Comparison of ENCODE assay signal across 8 cellular contexts in genomic region chr6:117548797-117549301, GRCh38. TPM values are rescaled to one million over a fixed set of nuclear protein-coding genes. Genes with fewer than 3 reads are reported as not detected.
A peak's percentile ranks its signal among the peaks of the same experiment; 100 is the strongest.
DNase-seq lines count a peak whose midpoint lies in the region; ATAC-seq and TF ChIP-seq lines count a peak whose summit lies in the region.

No MANE protein-coding gene starts in this region.

- H3K4me1 ChIP-seq in A673 (ENCODE audit: insufficient read depth, low read length, poor library complexity, severe bottlenecking) (no peaks in the 10 kb centered on the region), HCT116 (ENCODE audit: control insufficient read depth in 1 of 2, insufficient read depth in 2 of 2, low read length in 2 of 2) (peaks cover 20 to 30% of the 10 kb centered on the region in 2 experiments)

- no TSS peak for BruUV-seq in A673 (replicated peaks; lab: Mats Ljungman, UMichigan)
- BruUV-seq in HCT116 (replicated peaks; lab: Mats Ljungman, UMichigan), result no TSS peak

- DNase-seq in A673 (ENCODE audit: low spot score) (peak; percentile 29), HCT116 (ENCODE audit: low read depth, low spot score) (no peak), hepatic stellate cell (ENCODE audit: low spot score) (peak; percentile 32), WERI-Rb-1 (no peak), NCI-H128 (lab: John Stamatoyannopoulos, UW; ENCODE audit: unreplicated experiment) (no peak)
- DNase-seq in activated CD4-positive, alpha-beta T cell treated with anti-CD3 and anti-CD28 coated beads, Interleukin-2, amount 10 ng/mL, durations not matched to agents 7 days and 5 days, result peak; percentile 32

- no peak for TF ChIP-seq POLR2A in HCT116 (IDR thresholded peaks at IDR 0.05; ENCODE audit: borderline replicate concordance, extremely low read depth, insufficient read depth, insufficient read length)

- no peak for TF ChIP-seq CTCF in A673 (conservative IDR thresholded peaks at IDR 0.05; ENCODE audit: low read depth, low read length)
- no peak for TF ChIP-seq CTCF in HCT116 (IDR thresholded peaks at IDR 0.05 in 2 of 3, conservative IDR thresholded peaks at IDR 0.05 in 1 of 3; ENCODE audit: borderline replicate concordance in 1 of 3, insufficient read depth in 1 of 3, low read depth in 2 of 3, low read length in 2 of 3)
- no peak for TF ChIP-seq CTCF in WERI-Rb-1 (IDR thresholded peaks at IDR 0.05; ENCODE audit: low read depth, low read length)

- peak overlapping the region; percentile 39 for H3K4me2 ChIP-seq in HCT116 (ENCODE audit: low read length)

- peaks cover 42% of the 10 kb centered on the region for H3K4me1 Mint-ChIP-seq in activated CD4-positive, alpha-beta T cell treated with anti-CD3 and anti-CD28 coated beads, Interleukin-2, amount 10 ng/mL, durations not matched to agents 7 days and 5 days

- no peaks in the 10 kb centered on the region for H4K20me1 ChIP-seq in HCT116 (ENCODE audit: insufficient read depth)

- no peaks in the 10 kb centered on the region for H3K27me3 ChIP-seq in A673 (replicated peaks; ENCODE audit: insufficient read depth, low read depth, low read length, poor library complexity)
- H3K27me3 ChIP-seq in HCT116 (ENCODE audit: insufficient read depth, low read length), result no peaks in the 10 kb centered on the region
- H3K27me3 ChIP-seq in WERI-Rb-1 (ENCODE audit: insufficient read depth, low read depth, severe bottlenecking), result no peaks in the 10 kb centered on the region

- H2AFZ ChIP-seq in HCT116 (ENCODE audit: low read depth, low read length, poor library complexity, severe bottlenecking), result no peak overlapping the region

- no peaks in the 10 kb centered on the region for H3K9me3 Mint-ChIP-seq in activated CD4-positive, alpha-beta T cell treated with anti-CD3 and anti-CD28 coated beads, Interleukin-2, amount 10 ng/mL, durations not matched to agents 7 days and 5 days

- no peaks in the 10 kb centered on the region for H3K79me2 ChIP-seq in HCT116 (ENCODE audit: insufficient read depth, low read length)

- H3K27ac Mint-ChIP-seq in activated CD4-positive, alpha-beta T cell treated with anti-CD3 and anti-CD28 coated beads, Interleukin-2, amount 10 ng/mL, durations not matched to agents 7 days and 5 days, result peak overlapping the region; percentile 94

- no peak for TF ChIP-seq RAD21 in HCT116 (IDR thresholded peaks at IDR 0.05; ENCODE audit: low read depth)

- H3K9me3 ChIP-seq in A673 (ENCODE audit: low read depth, low read length, poor library complexity, severe bottlenecking) (no peaks in the 10 kb centered on the region), HCT116 (ENCODE audit: control insufficient read depth in 1 of 2, insufficient read depth in 1 of 2, low read depth in 1 of 2, low read length in 2 of 2) (no peaks in the 10 kb centered on the region), WERI-Rb-1 (ENCODE audit: severe bottlenecking) (no peaks in the 10 kb centered on the region)

- CTCF ChIA-PET in A673 (lab: Charles Lee) (no interaction called here), HCT116 (lab: Charles Lee) (no interaction called here)
- CTCF ChIA-PET in activated CD4-positive, alpha-beta T cell treated with anti-CD3 and anti-CD28 coated beads, Interleukin-2, amount 10 ng/mL, durations not matched to agents 7 days and 5 days (lab: Charles Lee), result interaction anchor here (0.9 kb wide), 2 partner anchors 55 to 99 kb away, joined by 3 read pairs; no protein-coding TSS in a partner anchor

- no peak overlapping the region for H3K9ac ChIP-seq in HCT116 (ENCODE audit: low read length)

- POLR2A ChIA-PET in A673 (lab: Charles Lee; ENCODE audit: low non-redundant PET) (no interaction called here), HCT116 (lab: Charles Lee) (no interaction called here)
- POLR2A ChIA-PET in activated CD4-positive, alpha-beta T cell treated with anti-CD3 and anti-CD28 coated beads, Interleukin-2, amount 10 ng/mL, durations not matched to agents 7 days and 5 days (lab: Charles Lee), result no interaction called here

- H3K36me3 Mint-ChIP-seq in activated CD4-positive, alpha-beta T cell treated with anti-CD3 and anti-CD28 coated beads, Interleukin-2, amount 10 ng/mL, durations not matched to agents 7 days and 5 days (ENCODE audit: low read depth), result peaks cover 2% of the 10 kb centered on the region

- ATAC-seq in HCT116 (peak; percentile 61), HG02763 (IDR thresholded peaks at IDR 0.05; ENCODE audit: unreplicated experiment) (no peak), HG03469 (IDR thresholded peaks at IDR 0.05; ENCODE audit: unreplicated experiment) (no peak)

- H3K36me3 ChIP-seq in A673 (ENCODE audit: insufficient read depth, low read length, poor library complexity, severe bottlenecking) (no peaks in the 10 kb centered on the region), HCT116 (ENCODE audit: control insufficient read depth in 1 of 2, insufficient read depth in 2 of 2, low read length in 2 of 2) (peaks cover 0 to 13% of the 10 kb centered on the region in 2 experiments; a peak in 1 of 4 replicates), WERI-Rb-1 (no peaks in the 10 kb centered on the region)

- no peak overlapping the region for H3K4me3 ChIP-seq in A673 (ENCODE audit: low read depth, low read length, poor library complexity, severe bottlenecking)
- H3K4me3 ChIP-seq in HCT116 (replicated peaks in 1 of 2; ENCODE audit: low read depth in 1 of 2, low read length in 2 of 2), result no peak overlapping the region
- H3K4me3 ChIP-seq in WERI-Rb-1 (ENCODE audit: low read depth, low read length), result no peak overlapping the region

- RAD21 ChIA-PET in HCT116 (lab: Charles Lee; ENCODE audit: low non-redundant PET in 1 of 2, low total read pairs in 2 of 2, uncharacterized antibody in 2 of 2, unreplicated experiment in 2 of 2), result no interaction called here

- no peaks in the 10 kb centered on the region for H3K27me3 Mint-ChIP-seq in activated CD4-positive, alpha-beta T cell treated with anti-CD3 and anti-CD28 coated beads, Interleukin-2, amount 10 ng/mL, durations not matched to agents 7 days and 5 days

- no peaks in the 10 kb centered on the region for H3K9me2 ChIP-seq in HCT116 (ENCODE audit: insufficient read depth)

- intact Hi-C loops in A673 (cut with micrococcal nuclease; ENCODE audit: unreplicated experiment), result no loop called here
- intact Hi-C loops in HCT116 (cut with micrococcal nuclease), result no loop called here

- no peak overlapping the region for H3K27ac ChIP-seq in A673 (ENCODE audit: low read depth, low read length, poor library complexity, severe bottlenecking)
- peak overlapping the region; percentile 10; the same call in 1 of the 2 replicates for H3K27ac ChIP-seq in HCT116 (ENCODE audit: low read depth, low read length)
- H3K27ac ChIP-seq in WERI-Rb-1, result no peak overlapping the region

- peak overlapping the region; percentile 71 for H3K4me3 Mint-ChIP-seq in activated CD4-positive, alpha-beta T cell treated with anti-CD3 and anti-CD28 coated beads, Interleukin-2, amount 10 ng/mL, durations not matched to agents 7 days and 5 days

TF ChIP-seq in HCT116, 20 proteins besides CTCF, POLR2A, EP300 and RAD21:
- TF ChIP-seq CEBPB (IDR thresholded peaks at IDR 0.05; ENCODE audit: low read depth) (no peak), ZBTB33 (IDR thresholded peaks at IDR 0.05; ENCODE audit: extremely low read depth, insufficient replicate concordance, low read length) (no peak), FOSL1 (IDR thresholded peaks at IDR 0.05; ENCODE audit: low read depth) (peak; percentile 37; the same call in 1 of the 2 replicates), POLR2AphosphoS5 (IDR thresholded peaks at IDR 0.05; ENCODE audit: low read depth, low read length) (no peak), JUND (IDR thresholded peaks at IDR 0.05) (peak; percentile 31; the same call in 1 of the 2 replicates)
TF ChIP-seq in HCT116: peak in this region for 2.

RNA-seq across cellular contexts. Expression of gene GOPC, which starts 53.5 kb away (rescaled TPM):
- total RNA-seq in A673 (2021) (18.9 and 20.8 TPM in 2 replicates), HCT116 (2021; ENCODE audit: unreplicated experiment) (24.2 TPM)
- polyA plus RNA-seq in HCT116 (2012), result 7.1 and 10.1 TPM in 2 replicates
- 10 to 100 TPM; 24.1 to 25.4 TPM for total RNA-seq in activated CD4-positive, alpha-beta T cell treated with anti-CD3 and anti-CD28 coated beads, Interleukin-2, amount 10 ng/mL, durations not matched to agents 7 days and 5 days

Comparison
In these comparisons a context has a peak if more than half of its experiments do, and no peak if none do; other contexts are left out.
1. DNase-seq: peak in A673 (single experiment), activated CD4-positive, alpha-beta T cell treated with anti-CD3 and anti-CD28 coated beads, Interleukin-2, amount 10 ng/mL, durations not matched to agents 7 days and 5 days (single experiment) and hepatic stellate cell (single experiment); none in HCT116 (single experiment), WERI-Rb-1 (single experiment) and NCI-H128 (single experiment).